ENCODE assay signal across 8 cellular contexts in genomic region chr3:133211449-133211848, GRCh38.
DNase-seq lines count a peak whose midpoint lies in the region; ATAC-seq and TF ChIP-seq lines count a peak whose summit lies in the region.

No MANE protein-coding gene starts in this region.

- POLR2A ChIA-PET in activated CD8-positive, alpha-beta T cell treated with anti-CD3 and anti-CD28 coated beads, Interleukin-2, amount 10 ng/mL, durations not matched to agents 7 days and 5 days (lab: Charles Lee): no interaction called here

- no peaks in the 10 kb centered on the region for H3K36me3 Mint-ChIP-seq in activated CD8-positive, alpha-beta T cell treated with anti-CD3 and anti-CD28 coated beads, Interleukin-2, amount 10 ng/mL, durations not matched to agents 7 days and 5 days (ENCODE audit: low read depth)

- H3K4me3 ChIP-seq in gastrocnemius medialis (no peak overlapping the region), spleen (no peak overlapping the region)

- in situ Hi-C loops in gastrocnemius medialis (cut with MboI; ENCODE audit: low sequenced_read_pairs in 4 of 4): no loop called here

- no peak overlapping the region for H3K27ac Mint-ChIP-seq in activated CD8-positive, alpha-beta T cell treated with anti-CD3 and anti-CD28 coated beads, Interleukin-2, amount 10 ng/mL, durations not matched to agents 7 days and 5 days

- peaks cover 0 to 14% of the 10 kb centered on the region in 2 donors for H3K4me1 ChIP-seq in gastrocnemius medialis
- H3K4me1 ChIP-seq in spleen: peaks cover 11 to 33% (median 24%) of the 10 kb centered on the region in 6 donors

- DNase-seq in GF-D8 (lab: John Stamatoyannopoulos, UW) (peak; percentile 46), gastrocnemius medialis (no peak), omental fat pad (ENCODE audit: low spot score) (no peak), DMS 273 (lab: John Stamatoyannopoulos, UW; ENCODE audit: unreplicated experiment) (no peak), spleen (no peak)
- no peak for DNase-seq in activated CD8-positive, alpha-beta T cell treated with anti-CD3 and anti-CD28 coated beads, Interleukin-2, amount 10 ng/mL, durations not matched to agents 7 days and 5 days

- H3K27me3 ChIP-seq in gastrocnemius medialis: no peaks in the 10 kb centered on the region
- H3K27me3 ChIP-seq in spleen (replicated peaks in 1 of 7): peaks cover 0 to 7% (median 0%) of the 10 kb centered on the region in 7 donors

- TF ChIP-seq POLR2A in gastrocnemius medialis (IDR thresholded peaks at IDR 0.05) (no peak), spleen (IDR thresholded peaks at IDR 0.05) (no peak)

- H3K9me3 ChIP-seq in gastrocnemius medialis: no peaks in the 10 kb centered on the region
- H3K9me3 ChIP-seq in spleen: no peaks in the 10 kb centered on the region

- TF ChIP-seq CTCF in gastrocnemius medialis (IDR thresholded peaks at IDR 0.05 in 4 of 5, conservative IDR thresholded peaks at IDR 0.05 in 1 of 5): no peak
- no peak for TF ChIP-seq CTCF in omental fat pad (IDR thresholded peaks at IDR 0.05)
- TF ChIP-seq CTCF in spleen (IDR thresholded peaks at IDR 0.05 in 8 of 11, conservative IDR thresholded peaks at IDR 0.05 in 3 of 11): no peak

- 0 to 8% (median 3%) methylated on average over 2 of the region's 2 CpGs for WGBS in spleen, 5 donors

- H3K9me3 Mint-ChIP-seq in activated CD8-positive, alpha-beta T cell treated with anti-CD3 and anti-CD28 coated beads, Interleukin-2, amount 10 ng/mL, durations not matched to agents 7 days and 5 days (ENCODE audit: insufficient read depth): no peaks in the 10 kb centered on the region

- H3K27ac ChIP-seq in gastrocnemius medialis (no peak overlapping the region), spleen (no peak overlapping the region)

- ATAC-seq in GM21381 (IDR thresholded peaks at IDR 0.05; ENCODE audit: unreplicated experiment) (peak; percentile 95), HG03558 (IDR thresholded peaks at IDR 0.05; ENCODE audit: extremely low read depth, unreplicated experiment) (peak; percentile 97), gastrocnemius medialis (no peak), omental fat pad (ENCODE audit: low FRiP score) (no peak)
- peak; percentile 44 for ATAC-seq in activated CD8-positive, alpha-beta T cell treated with anti-CD3 and anti-CD28 coated beads, Interleukin-2, amount 10 ng/mL, durations not matched to agents 7 days and 5 days

- H3K4me1 Mint-ChIP-seq in activated CD8-positive, alpha-beta T cell treated with anti-CD3 and anti-CD28 coated beads, Interleukin-2, amount 10 ng/mL, durations not matched to agents 7 days and 5 days (ENCODE audit: low read depth): peaks cover 28% of the 10 kb centered on the region

- no peak overlapping the region for H3K4me3 Mint-ChIP-seq in activated CD8-positive, alpha-beta T cell treated with anti-CD3 and anti-CD28 coated beads, Interleukin-2, amount 10 ng/mL, durations not matched to agents 7 days and 5 days

- H3K36me3 ChIP-seq in gastrocnemius medialis: no peaks in the 10 kb centered on the region
- H3K36me3 ChIP-seq in spleen: no peaks in the 10 kb centered on the region

- intact Hi-C loops in gastrocnemius medialis (cut with DNase I; ENCODE audit: low total_unique reads) (no loop called here), spleen (cut with DNase I; ENCODE audit: low total_unique reads) (no loop called here)

- peaks cover 2% of the 10 kb centered on the region for H3K27me3 Mint-ChIP-seq in activated CD8-positive, alpha-beta T cell treated with anti-CD3 and anti-CD28 coated beads, Interleukin-2, amount 10 ng/mL, durations not matched to agents 7 days and 5 days (ENCODE audit: low read depth)

- CTCF ChIA-PET in activated CD8-positive, alpha-beta T cell treated with anti-CD3 and anti-CD28 coated beads, Interleukin-2, amount 10 ng/mL, durations not matched to agents 7 days and 5 days (lab: Charles Lee): no interaction called here

Comparison
In these comparisons a context has a peak if more than half of its experiments do, and no peak if none do; other contexts are left out.
1. ATAC-seq: peak in GM21381 (single experiment), HG03558 (single experiment) and activated CD8-positive, alpha-beta T cell treated with anti-CD3 and anti-CD28 coated beads, Interleukin-2, amount 10 ng/mL, durations not matched to agents 7 days and 5 days (single experiment); none in gastrocnemius medialis (0 of 2) and omental fat pad (single experiment).